ENCODE assay signal across 22 cellular contexts in the genomic region with DNA sequence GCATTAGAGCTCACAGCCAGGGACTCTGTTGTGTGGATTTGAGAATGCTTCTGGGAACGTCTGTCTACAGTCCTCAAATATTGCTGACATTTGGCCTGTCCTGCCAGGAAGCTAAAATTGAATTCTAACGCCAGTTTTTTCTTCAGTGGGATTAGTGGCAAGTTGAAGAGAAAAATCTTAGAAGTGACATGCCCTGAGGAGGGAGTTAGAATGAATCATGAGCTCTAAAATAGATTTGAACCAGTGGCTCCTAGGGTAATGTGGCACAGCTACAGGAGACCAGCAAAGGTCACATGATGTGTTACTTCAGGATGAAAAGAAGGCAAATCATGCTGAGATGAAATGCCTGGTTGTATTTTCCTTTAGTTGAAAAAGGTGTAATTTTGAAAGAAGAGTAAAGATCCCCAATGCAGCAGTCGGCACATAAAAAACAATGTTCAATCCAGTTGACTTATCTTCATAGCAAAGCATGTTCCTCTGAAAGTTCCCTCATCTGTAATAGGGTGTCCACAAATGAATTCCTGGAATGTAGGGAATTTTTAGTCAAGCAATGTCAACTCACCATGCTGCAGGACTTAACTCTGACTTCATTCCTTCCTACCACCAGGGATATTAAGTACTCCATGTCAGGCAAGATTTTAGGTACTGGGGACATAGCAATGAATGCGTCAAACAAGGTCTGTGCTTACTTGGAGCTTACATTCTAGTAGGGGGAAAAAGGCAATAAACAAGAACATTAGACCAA.
DNase-seq lines count a peak whose midpoint lies in the region; ATAC-seq and TF ChIP-seq lines count a peak whose summit lies in the region.
"Had no signal": no experiment of that assay in that cellular context is flagged by ENCODE, and none has a peak within 500 bp of the region (broad histone marks: within the 10 kb centered on the region; RNA-seq: fewer than 3 reads in every experiment).

No MANE protein-coding gene starts in this region.

- in situ Hi-C loops in ACHN (cut with HindIII; ENCODE audit: low pct_ligation_motif_present, low pct_unique_long_range_greater_than_20kb, low sequenced_read_pairs) = no loop called here

- H3K4me1 ChIP-seq in mesodermal cell (ENCODE audit: control insufficient read depth, insufficient read depth, low read length, poor library complexity, severe bottlenecking) = no peaks in the 10 kb centered on the region
- peaks cover 0 to 3% (median 0%) of the 10 kb centered on the region in 4 donors for H3K4me1 ChIP-seq in stomach

- no peak for TF ChIP-seq EP300 in stomach (IDR thresholded peaks at IDR 0.05)

- no peaks in the 10 kb centered on the region for H3K36me3 ChIP-seq in mesodermal cell (ENCODE audit: control insufficient read depth, insufficient read depth, low read length)
- no peaks in the 10 kb centered on the region for H3K36me3 ChIP-seq in stomach

- no peaks in the 10 kb centered on the region for H3K27me3 ChIP-seq in stomach

- H3K27ac ChIP-seq in mesodermal cell (ENCODE audit: low read depth, low read length, severe bottlenecking) (peak overlapping the region; percentile 55), stomach (no peak overlapping the region)
- H3K27ac ChIP-seq: 22Rv1 had no signal

- H3K27ac Mint-ChIP-seq in type B pancreatic cell = no peak overlapping the region

- DNase-seq in ACHN (peak; percentile 1), HS-27A (ENCODE audit: low read depth) (peak; percentile 2), cerebellum (ENCODE audit: low spot score) (peak; percentile 4), stomach (no peak), type B pancreatic cell (ENCODE audit: extremely low spot score, unreplicated experiment) (no peak), anterior cingulate cortex (lab: John Stamatoyannopoulos, UW) (no peak)
- DNase-seq: Calu3, DMS79 treated with DMSO at 0.1 percent for 48 hours, Karpas-422, NCI-H1092, NCI-H1417 treated with DMSO at 0.1 percent for 48 hours, NCI-H1694 treated with DMSO at 0.1 percent for 48 hours, NCI-H2081, NCI-H2227 treated with DMSO at 0.1 percent for 48 hours, NCI-H510A, NCI-H69, OCI-M1, SK-N-SH had no signal

- intact Hi-C loops in stomach (cut with DNase I; ENCODE audit: low total_unique reads) = no loop called here

- no peaks in the 10 kb centered on the region for H3K36me3 Mint-ChIP-seq in type B pancreatic cell

- H3K9me3 ChIP-seq in mesodermal cell (ENCODE audit: control insufficient read depth, low read length) (no peaks in the 10 kb centered on the region), stomach (no peaks in the 10 kb centered on the region)
- H3K9me3 ChIP-seq: SK-N-SH had no signal

- H3K4me3 ChIP-seq in mesodermal cell (ENCODE audit: extremely low read depth, insufficient read depth, low read length, poor library complexity, severe bottlenecking) (no peak overlapping the region), stomach (no peak overlapping the region)

- no peak for TF ChIP-seq POLR2A in stomach (IDR thresholded peaks at IDR 0.05)

- peaks cover 10% of the 10 kb centered on the region for H3K4me1 Mint-ChIP-seq in type B pancreatic cell (ENCODE audit: unreplicated experiment)

- H3K9me3 Mint-ChIP-seq in type B pancreatic cell = no peaks in the 10 kb centered on the region

- no peak overlapping the region for H3K4me3 Mint-ChIP-seq in type B pancreatic cell

- H3K27me3 Mint-ChIP-seq in type B pancreatic cell = peaks cover 3% of the 10 kb centered on the region

- WGBS in mesodermal cell (ENCODE audit: insufficient coverage in 2 of 2), 2 experiments = 73 to 88% methylated on average over 2 of the region's 4 CpGs
- 63 to 79% (median 67%) methylated on average over 4 of the region's 4 CpGs for WGBS in stomach, 5 donors

- TF ChIP-seq CTCF in stomach (IDR thresholded peaks at IDR 0.05) (no peak), type B pancreatic cell (conservative IDR thresholded peaks at IDR 0.05) (no peak)

- no peak for ATAC-seq in HG03460 (IDR thresholded peaks at IDR 0.05; ENCODE audit: unreplicated experiment)
- ATAC-seq: HepG2 had no signal

Comparison
In these comparisons a context has a peak if more than half of its experiments do, and no peak if none do; other contexts are left out.
1. DNase-seq: peak in ACHN (single experiment), HS-27A (single experiment) and cerebellum (single experiment); none in stomach (single experiment), type B pancreatic cell (single experiment) and anterior cingulate cortex (0 of 58).